ENCODE assay signal across 17 cellular contexts in genomic region chr14:94682736-94683135, GRCh38.
DNase-seq lines count a peak whose midpoint lies in the region; ATAC-seq and TF ChIP-seq lines count a peak whose summit lies in the region.
"Had no signal": no experiment of that assay in that cellular context is flagged by ENCODE, and none has a peak within 500 bp of the region (broad histone marks: within the 10 kb centered on the region; RNA-seq: fewer than 3 reads in every experiment).

No MANE protein-coding gene starts in this region.

- no peaks in the 10 kb centered on the region for H3K4me1 Mint-ChIP-seq in activated naive CD8-positive, alpha-beta T cell treated with anti-CD3 and anti-CD28 coated beads, Interleukin-2, amount 50 U/mL, for 24 hours

- H3K23ac ChIP-seq in neuronal stem cell (ENCODE audit: low read depth, low read length, poor library complexity) = no peak overlapping the region

- H3K4ac ChIP-seq in neuronal stem cell (ENCODE audit: low read length) = no peak overlapping the region

- H3K9ac ChIP-seq in neuronal stem cell (ENCODE audit: low read depth, low read length, poor library complexity) = no peak overlapping the region

- no peak overlapping the region for H3K27ac Mint-ChIP-seq in activated naive CD8-positive, alpha-beta T cell treated with anti-CD3 and anti-CD28 coated beads, Interleukin-2, amount 50 U/mL, for 24 hours
- H3K27ac Mint-ChIP-seq: CD4-positive, alpha-beta T cell; IgD-negative memory B cell had no signal

- peaks cover 0 to 9% of the 10 kb centered on the region in 2 donors for H3K4me1 ChIP-seq in neuronal stem cell (ENCODE audit: control insufficient read depth in 2 of 2, insufficient read depth in 1 of 2, low read depth in 1 of 2, low read length in 2 of 2)
- H3K4me1 ChIP-seq: HAP-1 had no signal

- no peaks in the 10 kb centered on the region for H3K9me3 Mint-ChIP-seq in activated naive CD8-positive, alpha-beta T cell treated with anti-CD3 and anti-CD28 coated beads, Interleukin-2, amount 50 U/mL, for 24 hours
- H3K9me3 Mint-ChIP-seq: CD4-positive, alpha-beta T cell had no signal

- no peak overlapping the region for H3K4me2 ChIP-seq in neuronal stem cell (ENCODE audit: insufficient read depth, low read length, poor library complexity, severe bottlenecking)

- no CpG with 5 or more reads among the region's 5 CpGs for WGBS in neuronal stem cell (ENCODE audit: extremely low coverage in 2 of 2, insufficient read length in 2 of 2, insufficient replicate concordance in 1 of 2), 2 donors

- ATAC-seq in activated naive CD8-positive, alpha-beta T cell treated with anti-CD3 and anti-CD28 coated beads, Interleukin-2, amount 50 U/mL, for 24 hours = no peak
- ATAC-seq in GM18505 (IDR thresholded peaks at IDR 0.05; ENCODE audit: unreplicated experiment) = no peak
- ATAC-seq: HepG2 had no signal

- H3K36me3 Mint-ChIP-seq in activated naive CD8-positive, alpha-beta T cell treated with anti-CD3 and anti-CD28 coated beads, Interleukin-2, amount 50 U/mL, for 24 hours (ENCODE audit: low read depth) = no peaks in the 10 kb centered on the region
- H3K36me3 Mint-ChIP-seq: IgD-negative memory B cell had no signal

- H2AFZ ChIP-seq in neuronal stem cell (ENCODE audit: low read length) = no peak overlapping the region

- H3K36me3 ChIP-seq in neuronal stem cell (replicated peaks in 1 of 2; ENCODE audit: control insufficient read depth in 2 of 2, insufficient read depth in 2 of 2, low read length in 2 of 2) = no peaks in the 10 kb centered on the region
- H3K36me3 ChIP-seq: HAP-1 had no signal

- H3K79me1 ChIP-seq in neuronal stem cell (ENCODE audit: low read depth, low read length) = no peaks in the 10 kb centered on the region

- H2BK5ac ChIP-seq in neuronal stem cell (ENCODE audit: low read length) = no peak overlapping the region

- H3K4me3 Mint-ChIP-seq in activated naive CD8-positive, alpha-beta T cell treated with anti-CD3 and anti-CD28 coated beads, Interleukin-2, amount 50 U/mL, for 24 hours = no peak overlapping the region
- H3K4me3 Mint-ChIP-seq: CD4-positive, alpha-beta T cell; IgD-negative memory B cell had no signal

- peak overlapping the region; percentile 24 for H3K18ac ChIP-seq in neuronal stem cell (ENCODE audit: low read length)

- H2BK120ac ChIP-seq in neuronal stem cell (ENCODE audit: low read depth, low read length) = no peak overlapping the region

- H3K27ac ChIP-seq in coronary artery (no peak overlapping the region), neuronal stem cell (replicated peaks; ENCODE audit: low read length) (no peak overlapping the region)
- H3K27ac ChIP-seq: 22Rv1, C4-2B had no signal

- H2AK5ac ChIP-seq in neuronal stem cell (ENCODE audit: low read depth, low read length) = no peak overlapping the region

- no peaks in the 10 kb centered on the region for H3K27me3 ChIP-seq in neuronal stem cell (ENCODE audit: control insufficient read depth in 3 of 3, insufficient read depth in 3 of 3, low read depth in 1 of 3, low read length in 3 of 3)

- no peak overlapping the region for H3K14ac ChIP-seq in neuronal stem cell (ENCODE audit: low read length)

- no peaks in the 10 kb centered on the region for H3K9me3 ChIP-seq in neuronal stem cell (replicated peaks in 1 of 2; ENCODE audit: control insufficient read depth in 2 of 2, insufficient read depth in 1 of 2, low read depth in 1 of 2, low read length in 2 of 2)
- H3K9me3 ChIP-seq: A549, HAP-1 had no signal

- no peak overlapping the region for H2BK12ac ChIP-seq in neuronal stem cell (ENCODE audit: low read length)

- DNase-seq in activated effector memory CD4-positive, alpha-beta T cell treated with anti-CD3 and anti-CD28 coated beads, Interleukin-2, amount 50 U/mL, for 16 hours = peak; percentile 50
- DNase-seq in activated effector memory CD4-positive, alpha-beta T cell treated with Interleukin-2 at 50 U/mL for 16 hours = no peak
- DNase-seq in coronary artery (ENCODE audit: low spot score) (peak; percentile 16), neuronal stem cell (ENCODE audit: low spot score) (no peak)
- no peak for DNase-seq in activated naive CD8-positive, alpha-beta T cell treated with anti-CD3 and anti-CD28 coated beads, Interleukin-2, amount 50 U/mL, for 24 hours
- no peak for DNase-seq in activated CD8-positive, alpha-beta memory T cell treated with anti-CD3 and anti-CD28 coated beads, Interleukin-2, amount 50 U/mL, for 4 hours
- DNase-seq: AML-193; CD4-positive, alpha-beta T cell; DMS79 treated with DMSO at 0.1 percent for 48 hours; GF-D8 had no signal

- no peak for TF ChIP-seq CTCF in coronary artery (IDR thresholded peaks at IDR 0.05)

- no peak overlapping the region for H4K8ac ChIP-seq in neuronal stem cell (ENCODE audit: low read depth, low read length)

- H3K27me3 Mint-ChIP-seq in activated naive CD8-positive, alpha-beta T cell treated with anti-CD3 and anti-CD28 coated beads, Interleukin-2, amount 50 U/mL, for 24 hours = peaks cover 1% of the 10 kb centered on the region

- no peak overlapping the region for H4K91ac ChIP-seq in neuronal stem cell (ENCODE audit: low read depth, low read length, poor library complexity)

- no peak for TF ChIP-seq POLR2A in GM18505 (IDR thresholded peaks at IDR 0.05; ENCODE audit: borderline replicate concordance, extremely low read depth, insufficient read depth, insufficient read length)

- H3K4me3 ChIP-seq in coronary artery (no peak overlapping the region), neuronal stem cell (ENCODE audit: low read length in 2 of 2) (no peak overlapping the region)
- H3K4me3 ChIP-seq: A549, HAP-1 had no signal

- no peak overlapping the region for H2BK15ac ChIP-seq in neuronal stem cell (ENCODE audit: low read length)

Comparison
In these comparisons a context has a peak if more than half of its experiments do, and no peak if none do; other contexts are left out.
1. DNase-seq: peak in activated effector memory CD4-positive, alpha-beta T cell treated with anti-CD3 and anti-CD28 coated beads, Interleukin-2, amount 50 U/mL, for 16 hours (single experiment) and coronary artery (single experiment); none in activated effector memory CD4-positive, alpha-beta T cell treated with Interleukin-2 at 50 U/mL for 16 hours (single experiment), neuronal stem cell (single experiment), activated naive CD8-positive, alpha-beta T cell treated with anti-CD3 and anti-CD28 coated beads, Interleukin-2, amount 50 U/mL, for 24 hours (single experiment) and activated CD8-positive, alpha-beta memory T cell treated with anti-CD3 and anti-CD28 coated beads, Interleukin-2, amount 50 U/mL, for 4 hours (single experiment).